ENCODE assay signal across 1 cellular context in genomic region chr22:42326301-42326700, GRCh38.
TF ChIP-seq lines count a peak whose summit lies in the region.

No MANE protein-coding gene starts in this region.

TF ChIP-seq in HEK293, 187 proteins besides CTCF, POLR2A, EP300 and RAD21 (continued from another document):
- TF ChIP-seq ZBTB8A (tag by site-specific recombination; IDR thresholded peaks at IDR 0.05), result no peak
TF ChIP-seq in HEK293: peak in this region for 1.
